In the genomic region with DNA sequence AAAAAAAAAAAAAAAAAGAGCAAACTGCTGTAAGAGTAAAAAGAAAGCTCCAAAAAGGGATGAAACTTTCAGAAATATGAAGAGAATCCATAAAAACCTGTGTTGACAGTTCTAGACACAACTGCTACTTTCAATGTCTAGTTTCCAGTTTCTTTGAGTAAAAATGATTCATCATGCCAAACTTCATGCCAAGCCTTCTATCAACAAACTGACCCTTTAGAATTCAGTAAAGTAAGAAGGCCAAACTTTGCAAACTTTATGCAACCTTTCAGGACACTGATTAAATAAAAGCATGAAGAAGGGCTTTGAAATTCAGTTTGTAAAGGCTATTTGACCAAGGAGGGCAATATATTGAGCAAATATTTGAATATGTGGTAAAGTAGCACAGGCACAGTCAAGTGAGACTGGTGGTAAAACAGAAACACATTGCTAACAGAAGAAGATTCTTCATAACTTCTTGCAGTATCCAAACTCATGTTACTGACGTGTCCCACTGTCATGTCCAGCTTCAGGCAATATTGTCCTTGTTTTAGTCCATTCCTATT, we compare ENCODE assay signal across 16 cellular contexts.
"Had no signal": no experiment of that assay in that cellular context is flagged by ENCODE, and none has a peak within 500 bp of the region (broad histone marks: within the 10 kb centered on the region; RNA-seq: fewer than 3 reads in every experiment).

No MANE protein-coding gene starts in this region.

- H3K4me1 ChIP-seq: tibial nerve, vagina had no signal

- DNase-seq: activated CD4-positive, alpha-beta T cell treated with anti-CD3 and anti-CD28 coated beads, Interleukin-2, amount 10 ng/mL, durations not matched to agents 7 days and 5 days; activated CD8-positive, alpha-beta T cell treated with anti-CD3 and anti-CD28 coated beads, Interleukin-2, amount 10 ng/mL, durations not matched to agents 7 days and 5 days; activated naive CD4-positive, alpha-beta T cell treated with Interleukin-2 at 50 U/mL for 16 hours; activated naive CD8-positive, alpha-beta T cell treated with anti-CD3 and anti-CD28 coated beads, Interleukin-2, amount 10 ng/mL, durations not matched to agents 7 days and 5 days; activated T-cell treated with anti-CD3 and anti-CD28 coated beads, Interleukin-2, amount 50 U/mL, for 24 hours; brain microvascular endothelial cell; effector CD8-positive, alpha-beta T cell; nucleus accumbens; posterior cingulate gyrus; stimulated activated CD4-positive, alpha-beta T cell treated with anti-CD3 and anti-CD28 coated beads, Interleukin-12 subunit alpha, Interleukin-12 subunit beta, amount 100 ng/mL, for 4 hours; stimulated activated CD4-positive, alpha-beta T cell treated with anti-CD3 and anti-CD28 coated beads, Interleukin-2, amount 100 ng/mL, for 24 hours; stimulated activated naive CD4-positive, alpha-beta T cell treated with Interleukin-2 at 50 U/mL for 16 hours had no signal

- H3K4me3 ChIP-seq: lung, tibial nerve, vagina had no signal

- H3K27ac ChIP-seq: brain microvascular endothelial cell, tibial nerve, vagina had no signal

- ATAC-seq: activated CD8-positive, alpha-beta T cell treated with anti-CD3 and anti-CD28 coated beads, Interleukin-2, amount 10 ng/mL, durations not matched to agents 7 days and 5 days; esophagus mucosa had no signal

- H3K9me3 ChIP-seq: tibial nerve, vagina had no signal

- H3K36me3 ChIP-seq: brain microvascular endothelial cell, tibial nerve, vagina had no signal

- H3K27me3 ChIP-seq: brain microvascular endothelial cell, tibial nerve, vagina had no signal
